In genomic region chr15:64146885-64147681, GRCh38 we compare ENCODE assay signal across 13 cellular contexts. TPM values are rescaled to one million over a fixed set of nuclear protein-coding genes. Genes with fewer than 3 reads are reported as not detected.
DNase-seq lines count a peak whose midpoint lies in the region; ATAC-seq and TF ChIP-seq lines count a peak whose summit lies in the region.
"Had no signal": no experiment of that assay in that cellular context is flagged by ENCODE, and none has a peak within 500 bp of the region (broad histone marks: within the 10 kb centered on the region; RNA-seq: fewer than 3 reads in every experiment).

No MANE protein-coding gene starts in this region.

- H3K36me3 Mint-ChIP-seq in activated CD8-positive, alpha-beta memory T cell treated with anti-CD3 and anti-CD28 coated beads, Interleukin-2, amount 10 ng/mL, durations not matched to agents 7 days and 5 days, result peaks cover 3% of the 10 kb centered on the region
- H3K36me3 Mint-ChIP-seq in stimulated activated naive B cell treated with anti-CD40 and anti-IgM and Interleukin-4, amounts not matched to agents 10 μg/mL and 1 μg/mL and 100 μg/mL, for 72 hours, result peaks cover 19 to 28% of the 10 kb centered on the region in 2 donors

- peak; percentile 21 for DNase-seq in activated CD8-positive, alpha-beta memory T cell treated with anti-CD3 and anti-CD28 coated beads for 24 hours
- DNase-seq in activated CD8-positive, alpha-beta memory T cell treated with anti-CD3 and anti-CD28 coated beads, Interleukin-2, amount 10 ng/mL, durations not matched to agents 7 days and 5 days, result no peak
- DNase-seq in dorsolateral prefrontal cortex, result peak in 3 of 10 donors; percentile 50 to 66 (median 63)
- DNase-seq in stimulated activated naive B cell treated with anti-CD40 and anti-IgM and Interleukin-4, amounts not matched to agents 10 μg/mL and 1 μg/mL and 100 μg/mL, for 72 hours, result no peak
- DNase-seq: activated naive CD4-positive, alpha-beta T cell treated with Interleukin-2 at 50 U/mL for 16 hours; HFFc6; NCI-H446; T-helper 9 cell had no signal

- intact Hi-C loops in dorsolateral prefrontal cortex (cut with DNase I), result no loop called here

- no peak overlapping the region for H3K4me3 Mint-ChIP-seq in activated CD8-positive, alpha-beta memory T cell treated with anti-CD3 and anti-CD28 coated beads, Interleukin-2, amount 10 ng/mL, durations not matched to agents 7 days and 5 days
- H3K4me3 Mint-ChIP-seq in stimulated activated naive B cell treated with anti-CD40 and anti-IgM and Interleukin-4, amounts not matched to agents 10 μg/mL and 1 μg/mL and 100 μg/mL, for 72 hours, result no peak overlapping the region
- H3K4me3 Mint-ChIP-seq: HFFc6 had no signal

- CTCF ChIA-PET in activated CD8-positive, alpha-beta memory T cell treated with anti-CD3 and anti-CD28 coated beads, Interleukin-2, amount 10 ng/mL, durations not matched to agents 7 days and 5 days (lab: Charles Lee), result interaction anchor here (0.5 to 1.3 kb wide), 3 partner anchors 8 to 469 kb away, joined by 3 read pairs; no protein-coding TSS in a partner anchor

- H3K27ac Mint-ChIP-seq in activated CD8-positive, alpha-beta memory T cell treated with anti-CD3 and anti-CD28 coated beads, Interleukin-2, amount 10 ng/mL, durations not matched to agents 7 days and 5 days, result no peak overlapping the region
- H3K27ac Mint-ChIP-seq in stimulated activated naive B cell treated with anti-CD40 and anti-IgM and Interleukin-4, amounts not matched to agents 10 μg/mL and 1 μg/mL and 100 μg/mL, for 72 hours, result peak overlapping the region; percentile 51
- H3K27ac Mint-ChIP-seq: HFFc6 had no signal

- H3K27me3 Mint-ChIP-seq in activated CD8-positive, alpha-beta memory T cell treated with anti-CD3 and anti-CD28 coated beads, Interleukin-2, amount 10 ng/mL, durations not matched to agents 7 days and 5 days, result no peaks in the 10 kb centered on the region
- no peaks in the 10 kb centered on the region for H3K27me3 Mint-ChIP-seq in stimulated activated naive B cell treated with anti-CD40 and anti-IgM and Interleukin-4, amounts not matched to agents 10 μg/mL and 1 μg/mL and 100 μg/mL, for 72 hours

- no peak for ATAC-seq in activated CD8-positive, alpha-beta memory T cell treated with anti-CD3 and anti-CD28 coated beads, Interleukin-2, amount 10 ng/mL, durations not matched to agents 7 days and 5 days
- ATAC-seq in stimulated activated naive B cell treated with anti-CD40 and anti-IgM and Interleukin-4, amounts not matched to agents 10 μg/mL and 1 μg/mL and 100 μg/mL, for 72 hours (replicated peaks), result no peak
- no peak for ATAC-seq in GM21786 (IDR thresholded peaks at IDR 0.05; ENCODE audit: unreplicated experiment)
- ATAC-seq in GM21576 (IDR thresholded peaks at IDR 0.05; ENCODE audit: unreplicated experiment), result no peak
- ATAC-seq: Panc1 had no signal

- H3K9me3 Mint-ChIP-seq in activated CD8-positive, alpha-beta memory T cell treated with anti-CD3 and anti-CD28 coated beads, Interleukin-2, amount 10 ng/mL, durations not matched to agents 7 days and 5 days (ENCODE audit: low read depth), result no peaks in the 10 kb centered on the region
- no peaks in the 10 kb centered on the region for H3K9me3 Mint-ChIP-seq in stimulated activated naive B cell treated with anti-CD40 and anti-IgM and Interleukin-4, amounts not matched to agents 10 μg/mL and 1 μg/mL and 100 μg/mL, for 72 hours
- H3K9me3 Mint-ChIP-seq: HFFc6 had no signal

- peaks cover 0 to 12% (median 4%) of the 10 kb centered on the region in 45 donors for H3K27me3 ChIP-seq in dorsolateral prefrontal cortex
- H3K27me3 ChIP-seq: ovary had no signal

- peak overlapping the region in 8 of 59 donors; percentile 5 to 28 (median 12) for H3K4me3 ChIP-seq in dorsolateral prefrontal cortex
- H3K4me3 ChIP-seq: esophagus muscularis mucosa, ovary had no signal

- TF ChIP-seq CTCF in dorsolateral prefrontal cortex (IDR thresholded peaks at IDR 0.05 in 54 of 56, conservative IDR thresholded peaks at IDR 0.05 in 2 of 56; ENCODE audit: low read depth in 1 of 56, partially characterized antibody in 56 of 56), result peak in 1 of 56 donors; percentile 7

- peaks cover 15% of the 10 kb centered on the region for H3K4me1 Mint-ChIP-seq in activated CD8-positive, alpha-beta memory T cell treated with anti-CD3 and anti-CD28 coated beads, Interleukin-2, amount 10 ng/mL, durations not matched to agents 7 days and 5 days
- peaks cover 31 to 48% of the 10 kb centered on the region in 2 donors for H3K4me1 Mint-ChIP-seq in stimulated activated naive B cell treated with anti-CD40 and anti-IgM and Interleukin-4, amounts not matched to agents 10 μg/mL and 1 μg/mL and 100 μg/mL, for 72 hours

- H3K27ac ChIP-seq in dorsolateral prefrontal cortex, result peak overlapping the region; percentile 53 to 96 (median 89)
- H3K27ac ChIP-seq: esophagus muscularis mucosa, ovary had no signal

RNA-seq across cellular contexts. Expression of gene SNX22, which starts 4.4 kb away (rescaled TPM):
- total RNA-seq in activated CD8-positive, alpha-beta memory T cell treated with anti-CD3 and anti-CD28 coated beads, Interleukin-2, amount 10 ng/mL, durations not matched to agents 7 days and 5 days, result under 1 TPM; 0.21 to 0.35 TPM
- 10 to 100 TPM in 113 of 120 experiments, 1 to 10 TPM in 7; 3.1 to 59.1 (median 19.8) TPM for total RNA-seq in dorsolateral prefrontal cortex

RNA-seq across cellular contexts. Expression of gene PPIB, which starts 15.7 kb away (rescaled TPM):
- total RNA-seq in activated CD8-positive, alpha-beta memory T cell treated with anti-CD3 and anti-CD28 coated beads, Interleukin-2, amount 10 ng/mL, durations not matched to agents 7 days and 5 days, result 100 to 1,000 TPM; 308 to 386 TPM
- total RNA-seq in dorsolateral prefrontal cortex, result 100 to 1,000 TPM in 85 of 120 experiments, 10 to 100 TPM in 35; 75.2 to 173 (median 106) TPM

RNA-seq across cellular contexts. Expression of gene SNX1, which starts 51.3 kb away (rescaled TPM):
- total RNA-seq in activated CD8-positive, alpha-beta memory T cell treated with anti-CD3 and anti-CD28 coated beads, Interleukin-2, amount 10 ng/mL, durations not matched to agents 7 days and 5 days, result 100 to 1,000 TPM; 108 to 114 TPM
- 100 to 1,000 TPM in 82 of 120 experiments, 10 to 100 TPM in 38; 71.7 to 193 (median 110) TPM for total RNA-seq in dorsolateral prefrontal cortex

RNA-seq across cellular contexts. Expression of gene CIAO2A, which starts 53.4 kb away (rescaled TPM):
- 10 to 100 TPM; 66.4 to 80.2 TPM for total RNA-seq in activated CD8-positive, alpha-beta memory T cell treated with anti-CD3 and anti-CD28 coated beads, Interleukin-2, amount 10 ng/mL, durations not matched to agents 7 days and 5 days
- 10 to 100 TPM; 13.7 to 37.5 (median 22.9) TPM for total RNA-seq in dorsolateral prefrontal cortex
